8 cellular contexts compared by ENCODE assay signal in genomic region chr11:3905080-3905953, GRCh38. TPM values are rescaled to one million over a fixed set of nuclear protein-coding genes. Genes with fewer than 3 reads are reported as not detected.
DNase-seq lines count a peak whose midpoint lies in the region; ATAC-seq lines count a peak whose summit lies in the region.

No MANE protein-coding gene starts in this region.

- DNase-seq in ELF-1 (ENCODE audit: low read depth, low spot score) (peak; percentile 34), NOMO-1 treated with dmso at 0.1 percent for 144 hours (lab: John Stamatoyannopoulos, UW; ENCODE audit: unreplicated experiment) (peak; percentile 83), NCI-H69 (lab: John Stamatoyannopoulos, UW) (no peak), DMS79 treated with DMSO at 0.1 percent for 48 hours (lab: John Stamatoyannopoulos, UW) (no peak)
- DNase-seq in activated T-helper 2 cell treated with anti-CD3 and anti-CD28 coated beads, Interferon-gamma antibody, Interleukin-2, Interleukin-4, amounts not matched to agents 10 μg/mL and 5 μg/mL and 100 μg/mL, durations not matched to agents 14 hours and 24 hours and 36 hours (ENCODE audit: low spot score), result peak; percentile 58
- peak; percentile 16 to 41 (median 29) for DNase-seq in stimulated activated CD4-positive, alpha-beta T cell treated with anti-CD3 and anti-CD28 coated beads, TNF-alpha, amount 100 ng/mL, for 1 hour (ENCODE audit: low read depth in 3 of 3, low spot score in 1 of 3)

- intact Hi-C loops in activated T-helper 2 cell treated with anti-CD3 and anti-CD28 coated beads, Interferon-gamma antibody, Interleukin-2, Interleukin-4, amounts not matched to agents 10 μg/mL and 5 μg/mL and 100 μg/mL, durations not matched to agents 14 hours and 24 hours and 36 hours (cut with micrococcal nuclease), result loop anchor here (1.0 to 5.0 kb wide), 3 partner anchors 12 to 51 kb away; partner anchors contain the start of gene STIM1

- 0 out of 2 replicates have a peak overlapping the region, but pooled peaks have one; percentile 4 for H3K9ac ChIP-seq in iPS-20b (ENCODE audit: low read depth, low read length)

- peak; percentile 72 for ATAC-seq in HG02588 (IDR thresholded peaks at IDR 0.05; ENCODE audit: unreplicated experiment)

- no peaks in the 10 kb centered on the region for H3K36me3 Mint-ChIP-seq in activated T-helper 2 cell treated with anti-CD3 and anti-CD28 coated beads, Interferon-gamma antibody, Interleukin-2, Interleukin-4, amounts not matched to agents 10 μg/mL and 5 μg/mL and 100 μg/mL, durations not matched to agents 14 hours and 24 hours and 36 hours (ENCODE audit: low read depth)

- no peaks in the 10 kb centered on the region for H3K9me3 Mint-ChIP-seq in activated T-helper 2 cell treated with anti-CD3 and anti-CD28 coated beads, Interferon-gamma antibody, Interleukin-2, Interleukin-4, amounts not matched to agents 10 μg/mL and 5 μg/mL and 100 μg/mL, durations not matched to agents 14 hours and 24 hours and 36 hours

- no peaks in the 10 kb centered on the region for H3K36me3 ChIP-seq in iPS-20b (ENCODE audit: insufficient read depth, low read depth, low read length)

- peaks cover 14% of the 10 kb centered on the region for H3K4me1 ChIP-seq in iPS-20b (ENCODE audit: insufficient read depth, low read length)

- no peaks in the 10 kb centered on the region for H3K27me3 ChIP-seq in iPS-20b (ENCODE audit: insufficient read depth, low read length)

- no peak overlapping the region for H3K4me3 ChIP-seq in iPS-20b (ENCODE audit: low read length)

- H3K27me3 Mint-ChIP-seq in activated T-helper 2 cell treated with anti-CD3 and anti-CD28 coated beads, Interferon-gamma antibody, Interleukin-2, Interleukin-4, amounts not matched to agents 10 μg/mL and 5 μg/mL and 100 μg/mL, durations not matched to agents 14 hours and 24 hours and 36 hours (ENCODE audit: low read depth), result no peaks in the 10 kb centered on the region

- H3K9me3 ChIP-seq in iPS-20b (ENCODE audit: insufficient read depth, low read depth, low read length), result no peaks in the 10 kb centered on the region

- peak overlapping the region; percentile 71 for H3K27ac Mint-ChIP-seq in activated T-helper 2 cell treated with anti-CD3 and anti-CD28 coated beads, Interferon-gamma antibody, Interleukin-2, Interleukin-4, amounts not matched to agents 10 μg/mL and 5 μg/mL and 100 μg/mL, durations not matched to agents 14 hours and 24 hours and 36 hours

- H3K4me1 Mint-ChIP-seq in activated T-helper 2 cell treated with anti-CD3 and anti-CD28 coated beads, Interferon-gamma antibody, Interleukin-2, Interleukin-4, amounts not matched to agents 10 μg/mL and 5 μg/mL and 100 μg/mL, durations not matched to agents 14 hours and 24 hours and 36 hours (ENCODE audit: low read depth), result peaks cover 67% of the 10 kb centered on the region

- peak overlapping the region; percentile 1 for H3K4me3 Mint-ChIP-seq in activated T-helper 2 cell treated with anti-CD3 and anti-CD28 coated beads, Interferon-gamma antibody, Interleukin-2, Interleukin-4, amounts not matched to agents 10 μg/mL and 5 μg/mL and 100 μg/mL, durations not matched to agents 14 hours and 24 hours and 36 hours (ENCODE audit: low read depth)

- H3K27ac ChIP-seq in iPS-20b (ENCODE audit: low read length), result no peak overlapping the region

RNA-seq across cellular contexts. Expression of gene STIM1, which starts 49.9 kb away (rescaled TPM):
- 77.6 and 78.0 TPM in 2 replicates for total RNA-seq in activated T-helper 2 cell treated with anti-CD3 and anti-CD28 coated beads, Interferon-gamma antibody, Interleukin-2, Interleukin-4, amounts not matched to agents 10 μg/mL and 5 μg/mL and 100 μg/mL, durations not matched to agents 14 hours and 24 hours and 36 hours

Comparison
In these comparisons a context has a peak if more than half of its experiments do, and no peak if none do; other contexts are left out.
1. DNase-seq: peak in ELF-1 (single experiment), NOMO-1 treated with dmso at 0.1 percent for 144 hours (single experiment), activated T-helper 2 cell treated with anti-CD3 and anti-CD28 coated beads, Interferon-gamma antibody, Interleukin-2, Interleukin-4, amounts not matched to agents 10 μg/mL and 5 μg/mL and 100 μg/mL, durations not matched to agents 14 hours and 24 hours and 36 hours (single experiment) and stimulated activated CD4-positive, alpha-beta T cell treated with anti-CD3 and anti-CD28 coated beads, TNF-alpha, amount 100 ng/mL, for 1 hour (3 of 3); none in NCI-H69 (single experiment) and DMS79 treated with DMSO at 0.1 percent for 48 hours (single experiment).